ENCODE assay signal across 9 cellular contexts in genomic region chr11:85718991-85719807, GRCh38. TPM values are rescaled to one million over a fixed set of nuclear protein-coding genes. Genes with fewer than 3 reads are reported as not detected.
DNase-seq lines count a peak whose midpoint lies in the region; ATAC-seq, FAIRE-seq and TF ChIP-seq lines count a peak whose summit lies in the region.
"Had no signal": no experiment of that assay in that cellular context is flagged by ENCODE, and none has a peak within 500 bp of the region (broad histone marks: within the 10 kb centered on the region; RNA-seq: fewer than 3 reads in every experiment).

No MANE protein-coding gene starts in this region.

- H2AK5ac ChIP-seq in trophoblast cell (ENCODE audit: low read length) = no peak overlapping the region

- peaks cover 20% of the 10 kb centered on the region for H3K4me1 ChIP-seq in adipocyte (ENCODE audit: control insufficient read depth, insufficient read depth, low read length)
- H3K4me1 ChIP-seq in trophoblast cell (ENCODE audit: control insufficient read depth in 1 of 2, insufficient read depth in 2 of 2, low read length in 2 of 2) = peaks cover 2 to 6% of the 10 kb centered on the region in 2 experiments

- H3K27ac Mint-ChIP-seq in stimulated activated naive B cell treated with anti-CD40 and anti-IgM and Interleukin-4, amounts not matched to agents 10 μg/mL and 1 μg/mL and 100 μg/mL, for 72 hours = no peak overlapping the region
- H3K27ac Mint-ChIP-seq: activated naive CD8-positive, alpha-beta T cell treated with anti-CD3 and anti-CD28 coated beads, Interleukin-2, amount 10 ng/mL, durations not matched to agents 7 days and 5 days had no signal

- no peak overlapping the region for H4K8ac ChIP-seq in trophoblast cell (ENCODE audit: low read depth, low read length)

- H3K4me1 Mint-ChIP-seq in stimulated activated naive B cell treated with anti-CD40 and anti-IgM and Interleukin-4, amounts not matched to agents 10 μg/mL and 1 μg/mL and 100 μg/mL, for 72 hours = no peaks in the 10 kb centered on the region
- H3K4me1 Mint-ChIP-seq: activated naive CD8-positive, alpha-beta T cell treated with anti-CD3 and anti-CD28 coated beads, Interleukin-2, amount 10 ng/mL, durations not matched to agents 7 days and 5 days had no signal

- ATAC-seq in Right ventricle myocardium superior (ENCODE audit: poor library complexity) = peak; percentile 85
- no peak for ATAC-seq in stimulated activated naive B cell treated with anti-CD40 and anti-IgM and Interleukin-4, amounts not matched to agents 10 μg/mL and 1 μg/mL and 100 μg/mL, for 72 hours (replicated peaks)

- H4K12ac ChIP-seq in trophoblast cell (ENCODE audit: low read depth, low read length) = no peak overlapping the region

- no peak overlapping the region for H3K18ac ChIP-seq in trophoblast cell (ENCODE audit: low read length)

- H3K4me2 ChIP-seq in trophoblast cell (ENCODE audit: low read length) = no peak overlapping the region

- no peaks in the 10 kb centered on the region for H3K36me3 ChIP-seq in adipocyte (ENCODE audit: control insufficient read depth, insufficient read depth, low read length, severe bottlenecking)
- no peaks in the 10 kb centered on the region for H3K36me3 ChIP-seq in trophoblast cell (ENCODE audit: control insufficient read depth in 1 of 2, insufficient read depth in 2 of 2, low read length in 2 of 2)

- no peak overlapping the region for H2AFZ ChIP-seq in trophoblast cell (ENCODE audit: insufficient read depth, low read length, poor library complexity)

- no peaks in the 10 kb centered on the region for H3K79me1 ChIP-seq in trophoblast cell (ENCODE audit: low read length)

- no peaks in the 10 kb centered on the region for H3K79me2 ChIP-seq in trophoblast cell (ENCODE audit: control insufficient read depth, insufficient read depth, low read length, poor library complexity)

- H2BK120ac ChIP-seq in trophoblast cell (ENCODE audit: insufficient read depth, low read length, poor library complexity) = peak overlapping the region; percentile 43

- no peak overlapping the region for H3K23ac ChIP-seq in trophoblast cell (ENCODE audit: low read length)

- H2BK12ac ChIP-seq in trophoblast cell (ENCODE audit: low read length) = no peak overlapping the region

- DNase-seq in ELF-1 (ENCODE audit: low read depth, low spot score) (peak; percentile 37), adipocyte (ENCODE audit: low read depth) (peak; percentile 91), Right ventricle myocardium superior (peak; percentile 56), trophoblast cell (peak; percentile 83 to 93), D721Med (ENCODE audit: insufficient read length, low spot score) (no peak), NCI-H146 treated with DMSO at 0.1 percent for 48 hours (lab: John Stamatoyannopoulos, UW; ENCODE audit: unreplicated experiment) (no peak), NCI-H2107 (lab: John Stamatoyannopoulos, UW) (no peak)
- no peak for DNase-seq in stimulated activated naive B cell treated with anti-CD40 and anti-IgM and Interleukin-4, amounts not matched to agents 10 μg/mL and 1 μg/mL and 100 μg/mL, for 72 hours
- DNase-seq: activated naive CD8-positive, alpha-beta T cell treated with anti-CD3 and anti-CD28 coated beads, Interleukin-2, amount 10 ng/mL, durations not matched to agents 7 days and 5 days had no signal

- no peak overlapping the region for H3K4me3 Mint-ChIP-seq in stimulated activated naive B cell treated with anti-CD40 and anti-IgM and Interleukin-4, amounts not matched to agents 10 μg/mL and 1 μg/mL and 100 μg/mL, for 72 hours
- H3K4me3 Mint-ChIP-seq: activated naive CD8-positive, alpha-beta T cell treated with anti-CD3 and anti-CD28 coated beads, Interleukin-2, amount 10 ng/mL, durations not matched to agents 7 days and 5 days had no signal

- H3K36me3 Mint-ChIP-seq in stimulated activated naive B cell treated with anti-CD40 and anti-IgM and Interleukin-4, amounts not matched to agents 10 μg/mL and 1 μg/mL and 100 μg/mL, for 72 hours = no peaks in the 10 kb centered on the region

- H3K9me3 ChIP-seq in adipocyte (ENCODE audit: control insufficient read depth, low read length) (no peaks in the 10 kb centered on the region), trophoblast cell (ENCODE audit: insufficient read depth, low read depth, low read length) (no peaks in the 10 kb centered on the region)

- no peaks in the 10 kb centered on the region for H3K9me3 Mint-ChIP-seq in stimulated activated naive B cell treated with anti-CD40 and anti-IgM and Interleukin-4, amounts not matched to agents 10 μg/mL and 1 μg/mL and 100 μg/mL, for 72 hours
- H3K9me3 Mint-ChIP-seq: activated naive CD8-positive, alpha-beta T cell treated with anti-CD3 and anti-CD28 coated beads, Interleukin-2, amount 10 ng/mL, durations not matched to agents 7 days and 5 days had no signal

- no peak for FAIRE-seq in D721Med (lab: Jason Lieb, UNC)

- H4K91ac ChIP-seq in trophoblast cell (ENCODE audit: low read depth, low read length) = no peak overlapping the region

- no peak overlapping the region for H3K4ac ChIP-seq in trophoblast cell (ENCODE audit: low read depth, low read length)

- no peaks in the 10 kb centered on the region for H3K27me3 Mint-ChIP-seq in stimulated activated naive B cell treated with anti-CD40 and anti-IgM and Interleukin-4, amounts not matched to agents 10 μg/mL and 1 μg/mL and 100 μg/mL, for 72 hours
- H3K27me3 Mint-ChIP-seq: activated naive CD8-positive, alpha-beta T cell treated with anti-CD3 and anti-CD28 coated beads, Interleukin-2, amount 10 ng/mL, durations not matched to agents 7 days and 5 days had no signal

- peak overlapping the region; percentile 63 for H3K9ac ChIP-seq in adipocyte (ENCODE audit: low read length)
- H3K9ac ChIP-seq in trophoblast cell (ENCODE audit: low read length) = no peak overlapping the region

- H3K14ac ChIP-seq in trophoblast cell (ENCODE audit: low read length) = no peak overlapping the region

- H3K27me3 ChIP-seq in adipocyte (replicated peaks; ENCODE audit: control insufficient read depth, insufficient read depth, low read length) (no peaks in the 10 kb centered on the region), trophoblast cell (ENCODE audit: insufficient read depth, low read length) (no peaks in the 10 kb centered on the region)

- WGBS in trophoblast cell (ENCODE audit: extremely low coverage, insufficient coverage, insufficient read length) = no CpG with 5 or more reads among the region's 10 CpGs

- no peak overlapping the region for H2BK5ac ChIP-seq in trophoblast cell (ENCODE audit: low read depth, low read length, poor library complexity)

- no peak overlapping the region for H3K27ac ChIP-seq in trophoblast cell (ENCODE audit: low read depth, low read length)

- no peak for TF ChIP-seq CTCF in D721Med (IDR thresholded peaks at IDR 0.05; ENCODE audit: insufficient read depth, missing control alignments)

- intact Hi-C loops in Right ventricle myocardium superior (cut with DNase I) = no loop called here

- H3K4me3 ChIP-seq in adipocyte (ENCODE audit: low read length) (peak overlapping the region; percentile 75), trophoblast cell (ENCODE audit: low read depth, low read length) (no peak overlapping the region)

RNA-seq across cellular contexts. Expression of gene CCDC89, which starts 33.2 kb away (rescaled TPM):
- total RNA-seq in Right ventricle myocardium superior = 0.97 TPM
- polyA plus RNA-seq in trophoblast cell (2013) = 0.04 and 0.06 TPM in 2 replicates

RNA-seq across cellular contexts. Expression of gene CREBZF, which starts 54.3 kb away (rescaled TPM):
- 11.2 TPM for total RNA-seq in Right ventricle myocardium superior
- 21.7 and 22.7 TPM in 2 replicates for polyA plus RNA-seq in trophoblast cell (2013)

Comparison
In these comparisons a context has a peak if more than half of its experiments do, and no peak if none do; other contexts are left out.
1. DNase-seq: peak in ELF-1 (single experiment), adipocyte (single experiment), Right ventricle myocardium superior (single experiment) and trophoblast cell (2 of 2); none in stimulated activated naive B cell treated with anti-CD40 and anti-IgM and Interleukin-4, amounts not matched to agents 10 μg/mL and 1 μg/mL and 100 μg/mL, for 72 hours (single experiment), D721Med (single experiment), NCI-H146 treated with DMSO at 0.1 percent for 48 hours (single experiment) and NCI-H2107 (single experiment).